12 cellular contexts compared by ENCODE assay signal in genomic region chr10:79153753-79154152, GRCh38.
A peak's percentile ranks its signal among the peaks of the same experiment; 100 is the strongest.
DNase-seq lines count a peak whose midpoint lies in the region; ATAC-seq and TF ChIP-seq lines count a peak whose summit lies in the region.
"Had no signal": no experiment of that assay in that cellular context is flagged by ENCODE, and none has a peak within 500 bp of the region (broad histone marks: within the 10 kb centered on the region; RNA-seq: fewer than 3 reads in every experiment).

No MANE protein-coding gene starts in this region.

- TF ChIP-seq POLR2A in upper lobe of left lung (IDR thresholded peaks at IDR 0.05): no peak

- TF ChIP-seq CTCF in RWPE2 (IDR thresholded peaks at IDR 0.05; ENCODE audit: poor library complexity, severe bottlenecking) (no peak), osteoblast (IDR thresholded peaks at IDR 0.05; ENCODE audit: extremely low read depth, low read depth, low read length) (no peak), upper lobe of left lung (IDR thresholded peaks at IDR 0.05) (no peak)

- H3K4me1 ChIP-seq in RWPE2 (ENCODE audit: insufficient read depth, poor library complexity, severe bottlenecking) (peaks cover 68% of the 10 kb centered on the region), osteoblast (ENCODE audit: insufficient read depth, low read length) (peaks cover 91% of the 10 kb centered on the region), upper lobe of left lung (peaks cover 87 to 100% (median 93%) of the 10 kb centered on the region in 4 donors)

- H3K79me2 ChIP-seq in osteoblast (ENCODE audit: insufficient read depth, low read length): peaks cover 79% of the 10 kb centered on the region

- H3K27ac ChIP-seq in RWPE2 (ENCODE audit: poor library complexity, severe bottlenecking) (peak overlapping the region; percentile 95), osteoblast (ENCODE audit: low read depth, low read length) (peak overlapping the region; percentile 94), upper lobe of left lung (peak overlapping the region; percentile 92 to 96 (median 94))

- H3K9me3 ChIP-seq in RWPE2 (ENCODE audit: severe bottlenecking): no peaks in the 10 kb centered on the region
- H3K9me3 ChIP-seq in osteoblast (ENCODE audit: low read depth, low read length): no peaks in the 10 kb centered on the region
- no peaks in the 10 kb centered on the region for H3K9me3 ChIP-seq in upper lobe of left lung

- H3K36me3 ChIP-seq in RWPE2 (ENCODE audit: low read depth): no peaks in the 10 kb centered on the region
- H3K36me3 ChIP-seq in osteoblast (ENCODE audit: insufficient read depth, low read length): peaks cover 18% of the 10 kb centered on the region
- no peaks in the 10 kb centered on the region for H3K36me3 ChIP-seq in upper lobe of left lung

- no peak overlapping the region for H3K4me3 ChIP-seq in RWPE2 (ENCODE audit: severe bottlenecking)
- no peak overlapping the region for H3K4me3 ChIP-seq in osteoblast (ENCODE audit: insufficient read depth, low read length)
- H3K4me3 ChIP-seq in upper lobe of left lung: no peak overlapping the region

- H2AFZ ChIP-seq in osteoblast (ENCODE audit: low read length): no peak overlapping the region

- H3K27me3 ChIP-seq in RWPE2 (ENCODE audit: insufficient read depth, poor library complexity, severe bottlenecking) (no peaks in the 10 kb centered on the region), osteoblast (ENCODE audit: insufficient read depth, low read length) (no peaks in the 10 kb centered on the region), upper lobe of left lung (no peaks in the 10 kb centered on the region)

- DNase-seq in RWPE2 (ENCODE audit: low spot score) (no peak), glomerular visceral epithelial cell (ENCODE audit: extremely low spot score) (peak; percentile 54), osteoblast (ENCODE audit: insufficient read length, low spot score, missing footprints) (no peak), upper lobe of left lung (no peak), GM03348 (ENCODE audit: low spot score) (no peak)
- DNase-seq: activated CD8-positive, alpha-beta memory T cell treated with anti-CD3 and anti-CD28 coated beads, Interleukin-2, amount 50 U/mL, for 4 hours; HCEC 1CT; NCI-H1417 treated with DMSO at 0.1 percent for 48 hours; NCI-H748 treated with DMSO at 0.1 percent for 48 hours; stimulated activated CD4-positive, alpha-beta T cell treated with anti-CD3 and anti-CD28 coated beads, Interleukin-12 subunit alpha, Interleukin-12 subunit beta, amount 100 ng/mL, for 4 hours had no signal

- ATAC-seq in RWPE2 (ENCODE audit: low read depth): no peak
- ATAC-seq in upper lobe of left lung (ENCODE audit: low FRiP score in 2 of 2): no peak
- ATAC-seq in HG02610 (IDR thresholded peaks at IDR 0.05; ENCODE audit: unreplicated experiment): no peak
- ATAC-seq in GM21576 (IDR thresholded peaks at IDR 0.05; ENCODE audit: unreplicated experiment): no peak

- TF ChIP-seq EP300 in upper lobe of left lung (IDR thresholded peaks at IDR 0.05): peak in 1 of 4 donors; percentile 16

- H4K20me1 ChIP-seq in osteoblast (ENCODE audit: insufficient read depth, low read length): no peaks in the 10 kb centered on the region

- H3K4me2 ChIP-seq in osteoblast (ENCODE audit: insufficient read depth, low read length): no peak overlapping the region

- WGBS in upper lobe of left lung, 2 donors: 77 to 80% methylated on average over 9 to 10 of the region's 10 CpGs
